Comparison of ENCODE assay signal across 37 cellular contexts in genomic region chr21:28826569-28826968, GRCh38.
"Had no signal": no experiment of that assay in that cellular context is flagged by ENCODE, and none has a peak within 500 bp of the region (broad histone marks: within the 10 kb centered on the region; RNA-seq: fewer than 3 reads in every experiment).

No MANE protein-coding gene starts in this region.

- DNase-seq: activated CD4-positive, alpha-beta memory T cell treated with anti-CD3 and anti-CD28 coated beads, Interleukin-2, amount 10 ng/mL, durations not matched to agents 7 days and 5 days; activated CD4-positive, alpha-beta T cell treated with anti-CD3 and anti-CD28 coated beads for 1 hour; activated CD4-positive, alpha-beta T cell treated with anti-CD3 and anti-CD28 coated beads for 48 hours; activated CD4-positive, CD25-positive, alpha-beta regulatory T cell; activated CD8-positive, alpha-beta memory T cell treated with anti-CD3 and anti-CD28 coated beads for 24 hours; activated CD8-positive, alpha-beta memory T cell treated with anti-CD3 and anti-CD28 coated beads, Interleukin-2, amount 10 ng/mL, durations not matched to agents 7 days and 5 days; activated CD8-positive, alpha-beta memory T cell treated with anti-CD3 and anti-CD28 coated beads, Interleukin-2, amount 50 U/mL, for 48 hours; activated effector memory CD4-positive, alpha-beta T cell treated with Interleukin-2 at 50 U/mL for 16 hours; activated naive CD4-positive, alpha-beta T cell treated with anti-CD3 and anti-CD28 coated beads, Interleukin-2, amount 10 ng/mL, durations not matched to agents 7 days and 5 days; activated naive CD8-positive, alpha-beta T cell treated with anti-CD3 and anti-CD28 coated beads, Interleukin-2, amount 50 U/mL, for 24 hours; activated T-cell treated with anti-CD3 and anti-CD28 coated beads, Interleukin-2, amount 50 U/mL, for 48 hours; amygdala; Kasumi-1; KG1; MG63; NCI-H1048; NCI-H1105 treated with DMSO at 0.1 percent for 48 hours; NCI-H1436; NCI-H1694; NCI-H1930; NCI-H2081 treated with DMSO at 0.1 percent for 48 hours; NCI-H226; NCI-H446 treated with DMSO at 0.1 percent for 48 hours; NCI-H524; NCI-H748 treated with DMSO at 0.1 percent for 48 hours; NK-92 treated with Interleukin-12 subunit alpha and Interleukin-12 subunit beta, amount 100 ng/mL, for 24 hours; PC-3; Peyer's patch; SIG-M5; SW 1271; T-helper 1 cell; T-helper 2 cell; T1000; WERI-Rb-1 had no signal

- ATAC-seq: activated CD8-positive, alpha-beta memory T cell treated with anti-CD3 and anti-CD28 coated beads, Interleukin-2, amount 10 ng/mL, durations not matched to agents 7 days and 5 days; activated naive CD8-positive, alpha-beta T cell treated with anti-CD3 and anti-CD28 coated beads, Interleukin-2, amount 50 U/mL, for 24 hours; PC-3; Right ventricle myocardium inferior had no signal

- H3K36me3 ChIP-seq: ascending aorta, MG63, Peyer's patch, WERI-Rb-1 had no signal

- H3K9me3 ChIP-seq: ascending aorta, MG63, Peyer's patch had no signal

- H3K4me3 ChIP-seq: ascending aorta, MG63, Peyer's patch had no signal

- H3K27me3 ChIP-seq: ascending aorta, MG63, Peyer's patch had no signal

- H3K27ac ChIP-seq: ascending aorta, RWPE1, WERI-Rb-1 had no signal
